In the genomic region with DNA sequence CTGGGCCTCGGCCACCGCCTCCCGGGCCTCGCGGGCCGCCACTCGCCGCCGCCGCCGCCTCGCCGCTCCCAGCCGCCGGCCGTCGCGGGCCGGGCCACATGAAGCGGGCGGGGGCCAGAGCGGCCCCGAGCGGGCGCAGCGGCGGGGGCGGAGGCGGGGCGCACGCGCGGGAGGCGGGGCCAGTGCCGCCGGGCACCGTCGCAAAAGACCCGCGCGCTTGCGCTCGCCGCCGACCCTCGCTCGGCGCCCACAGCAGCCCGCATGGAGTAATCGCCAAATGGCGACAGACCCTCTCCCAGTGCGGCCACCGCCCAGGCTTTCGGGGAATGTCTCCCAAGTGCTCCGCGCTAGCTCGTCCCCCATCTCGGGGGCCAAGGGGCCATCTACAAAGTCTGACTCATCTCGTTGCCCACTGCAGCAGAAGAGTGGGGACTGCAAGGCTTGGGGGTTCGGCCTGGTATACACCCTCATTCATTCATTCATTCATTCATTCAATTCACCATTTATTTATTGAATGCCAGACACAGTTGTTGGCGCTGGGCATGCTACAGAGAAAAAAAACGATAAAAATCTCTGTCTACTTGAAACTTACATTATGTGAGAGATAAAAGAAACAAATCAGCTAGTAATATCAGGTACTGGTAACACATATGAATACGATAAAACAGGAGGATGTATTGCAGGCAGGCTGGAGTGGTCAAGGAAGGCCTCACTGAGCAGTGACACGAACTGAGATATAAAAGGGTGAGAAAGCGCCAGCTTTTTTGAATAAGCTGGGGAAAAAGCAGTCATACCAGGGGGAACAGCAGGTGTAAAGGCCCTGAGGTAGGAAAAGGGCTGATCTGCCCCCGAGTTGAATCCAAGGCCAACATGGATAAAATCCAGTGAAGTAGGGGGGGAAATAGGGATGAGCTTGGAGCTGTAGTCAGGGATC, we compare ENCODE assay signal across 8 cellular contexts. TPM values are rescaled to one million over a fixed set of nuclear protein-coding genes. Genes with fewer than 3 reads are reported as not detected.
DNase-seq lines count a peak whose midpoint lies in the region; ATAC-seq, FAIRE-seq and TF ChIP-seq lines count a peak whose summit lies in the region.

A gene with protein sequence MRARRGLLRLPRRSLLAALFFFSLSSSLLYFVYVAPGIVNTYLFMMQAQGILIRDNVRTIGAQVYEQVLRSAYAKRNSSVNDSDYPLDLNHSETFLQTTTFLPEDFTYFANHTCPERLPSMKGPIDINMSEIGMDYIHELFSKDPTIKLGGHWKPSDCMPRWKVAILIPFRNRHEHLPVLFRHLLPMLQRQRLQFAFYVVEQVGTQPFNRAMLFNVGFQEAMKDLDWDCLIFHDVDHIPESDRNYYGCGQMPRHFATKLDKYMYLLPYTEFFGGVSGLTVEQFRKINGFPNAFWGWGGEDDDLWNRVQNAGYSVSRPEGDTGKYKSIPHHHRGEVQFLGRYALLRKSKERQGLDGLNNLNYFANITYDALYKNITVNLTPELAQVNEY (minus strand): TSS at position 100 of the 934 bp plus-strand sequence. CDS start 188 bp downstream, outside the sequence.

- H3K79me2 ChIP-seq in H1 (ENCODE audit: control insufficient read depth in 1 of 2, insufficient read depth in 2 of 2, low read length in 2 of 2) = peaks cover 30 to 43% of the 10 kb centered on the region in 2 experiments

- H4K91ac ChIP-seq in H1 (replicated peaks; ENCODE audit: insufficient read length, low read length) = peak within 1 kb of the TSS; percentile 85

- H3K4ac ChIP-seq in H1 (replicated peaks; ENCODE audit: insufficient read length, low read depth, low read length) = peak within 1 kb of the TSS; percentile 57

- peak within 1 kb of the TSS; percentile 87 for H2BK5ac ChIP-seq in H1 (ENCODE audit: low read depth, low read length)

- peaks cover 9% of the 10 kb centered on the region for H3K23me2 ChIP-seq in H1 (ENCODE audit: low read depth, low read length)

- H2BK120ac ChIP-seq in H1 (replicated peaks; ENCODE audit: low read depth, low read length) = no peak within 1 kb of the TSS

- H3K4me1 ChIP-seq in BE2C (peaks cover 6% of the 10 kb centered on the region), H1 (replicated peaks in 1 of 4; ENCODE audit: control insufficient read depth in 3 of 4, insufficient read depth in 4 of 4, low read length in 3 of 4) (peaks cover 3 to 6% (median 5%) of the 10 kb centered on the region in 4 experiments; a peak in 6 of 7 replicates)

- peak within 1 kb of the TSS; percentile 67 to 88 (median 82) for H3K9ac ChIP-seq in H1 (replicated peaks in 1 of 4; ENCODE audit: extremely low read depth in 1 of 4, low read depth in 3 of 4, low read length in 3 of 4)

- DNase-seq in BE2C (peak; percentile 92), NOMO-1 (lab: John Stamatoyannopoulos, UW; ENCODE audit: unreplicated experiment in 2 of 2) (peak; percentile 71 to 85), H1 (ENCODE audit: low read depth in 1 of 2, low spot score in 2 of 2) (peak; percentile 82 to 88), medulla oblongata (ENCODE audit: extremely low spot score) (peak; percentile 72)
- DNase-seq in activated CD8-positive, alpha-beta memory T cell treated with anti-CD3 and anti-CD28 coated beads for 4 hours (ENCODE audit: low read depth in 2 of 2) = peak; percentile 29 to 33
- DNase-seq in stimulated activated CD8-positive, alpha-beta memory T cell treated with anti-CD3 and anti-CD28 coated beads, Interleukin-12 subunit alpha, Interleukin-12 subunit beta, amount 100 ng/mL, for 24 hours (ENCODE audit: extremely low read depth) = peak; percentile 49

- H3K14ac ChIP-seq in H1 (ENCODE audit: insufficient read length) = no peak within 1 kb of the TSS

- H4K20me1 ChIP-seq in H1 (replicated peaks in 1 of 2; ENCODE audit: control insufficient read depth in 1 of 2, insufficient read depth in 2 of 2, low read length in 2 of 2) = peaks cover 8 to 16% of the 10 kb centered on the region in 2 experiments

- 0 out of 2 replicates have a peak within 1 kb of the TSS, but pooled peaks have one; percentile 15 for H2AFZ ChIP-seq in H1 (ENCODE audit: low read length)

- H3K36me3 ChIP-seq in BE2C (peaks cover 6% of the 10 kb centered on the region; the same call in 1 of the 2 replicates), H1 (ENCODE audit: control insufficient read depth in 2 of 4, insufficient read depth in 4 of 4, low read length in 3 of 4) (no peaks in the 10 kb centered on the region)

- peak within 1 kb of the TSS; percentile 75 for H3K18ac ChIP-seq in H1 (ENCODE audit: extremely low read depth, low read length)

- H3K79me1 ChIP-seq in H1 (ENCODE audit: low read depth, low read length) = peaks cover 2% of the 10 kb centered on the region; the same call in 1 of the 2 replicates

- no peak for FAIRE-seq in H1 (lab: Jason Lieb, UNC)

- POLR2A ChIA-PET in H1 (lab: Charles Lee; ENCODE audit: partially characterized antibody) = interaction anchor here (0.6 to 1.9 kb wide), 9 partner anchors 8 to 175 kb away, joined by 3 to 6 read pairs (median 4); partner anchors contain the start of gene SLC9A8

- H3K4me2 ChIP-seq in H1 (ENCODE audit: insufficient read depth in 1 of 2, low read depth in 2 of 2, low read length in 2 of 2) = peak within 1 kb of the TSS; percentile 88 to 96

- H2BK12ac ChIP-seq in H1 (ENCODE audit: low read depth, low read length) = peak within 1 kb of the TSS; percentile 23; the same call in 1 of the 2 replicates

- H2BK15ac ChIP-seq in H1 (ENCODE audit: low read length) = no peak within 1 kb of the TSS; the same call in 1 of the 2 replicates

- H3K9me3 ChIP-seq in BE2C (no peaks in the 10 kb centered on the region), H1 (ENCODE audit: insufficient read depth in 2 of 2, low read depth in 1 of 2, low read length in 1 of 2) (no peaks in the 10 kb centered on the region)

- 13% methylated on average over 33 of the region's 66 CpGs; no CpG with 5 or more reads in 1 of the 2 experiments for WGBS in H1 (ENCODE audit: extremely low coverage in 1 of 2, insufficient coverage in 1 of 2, insufficient read length in 1 of 2, insufficient replicate concordance in 2 of 2, low coverage in 1 of 2, low lambda C conversion rate in 2 of 2, missing lambda C conversion rate in 1 of 2), 2 experiments

- peak in 1 of 2 experiments; percentile 53; a peak in 1 of 3 replicates for TF ChIP-seq EP300 in H1 (IDR thresholded peaks at IDR 0.05; ENCODE audit: borderline replicate concordance in 1 of 2, low read depth in 2 of 2, low read length in 2 of 2)

- no peak within 1 kb of the TSS for H3K23ac ChIP-seq in H1 (ENCODE audit: insufficient read length)

- peak within 1 kb of the TSS; percentile 66 for H3K27ac ChIP-seq in H1 (ENCODE audit: low read depth, low read length)

- CTCF ChIA-PET in H1 (lab: Charles Lee; ENCODE audit: partially characterized antibody) = interaction anchor here (0.6 to 2.3 kb wide), 8 partner anchors 8 to 216 kb away, joined by 3 to 14 read pairs (median 4); no protein-coding TSS in a partner anchor

- TF ChIP-seq POLR2A in GM19193 (IDR thresholded peaks at IDR 0.05; ENCODE audit: extremely low read depth, insufficient read depth, insufficient read length) = peak; percentile 50
- no peak for TF ChIP-seq POLR2A in H1 (IDR thresholded peaks at IDR 0.05; ENCODE audit: control extremely low read depth in 1 of 2, low read depth in 2 of 2, low read length in 2 of 2)

- peak; percentile 17 to 32; a peak in 2 of 4 replicates for TF ChIP-seq RAD21 in H1 (IDR thresholded peaks at IDR 0.05 in 1 of 2, conservative IDR thresholded peaks at IDR 0.05 in 1 of 2; ENCODE audit: low read depth in 2 of 2, low read length in 2 of 2)

- TF ChIP-seq CTCF in BE2C (IDR thresholded peaks at IDR 0.05; ENCODE audit: low read depth, low read length) (no peak), H1 (IDR thresholded peaks at IDR 0.05; ENCODE audit: control extremely low read depth in 1 of 3, insufficient read depth in 1 of 3, low read depth in 1 of 3, low read length in 3 of 3) (no peak)

- H2BK20ac ChIP-seq in H1 (ENCODE audit: low read length) = peak within 1 kb of the TSS; percentile 41; the same call in 1 of the 2 replicates

- H3K27me3 ChIP-seq in BE2C (no peaks in the 10 kb centered on the region), H1 (replicated peaks in 1 of 4; ENCODE audit: control insufficient read depth in 3 of 4, extremely low read depth in 1 of 4, insufficient read depth in 3 of 4, low read length in 3 of 4) (no peaks in the 10 kb centered on the region)

- peak within 1 kb of the TSS; percentile 72; the same call in 1 of the 2 replicates for H2AK5ac ChIP-seq in H1 (ENCODE audit: low read depth, low read length)

- peak within 1 kb of the TSS; percentile 80 for H3K4me3 ChIP-seq in BE2C (ENCODE audit: low read depth, low read length)
- peak within 1 kb of the TSS; percentile 77 to 96 (median 81) for H3K4me3 ChIP-seq in H1 (ENCODE audit: extremely low read depth in 1 of 4, insufficient read depth in 2 of 4, low read depth in 3 of 4, low read length in 4 of 4)

- H4K5ac ChIP-seq in H1 (ENCODE audit: insufficient read length, low read depth, low read length) = peak within 1 kb of the TSS; percentile 70

- ATAC-seq in HG03460 (IDR thresholded peaks at IDR 0.05; ENCODE audit: unreplicated experiment) = peak; percentile 75

- H3K56ac ChIP-seq in H1 (replicated peaks; ENCODE audit: insufficient read length, low read depth, low read length) = peak within 1 kb of the TSS; percentile 62

- H4K8ac ChIP-seq in H1 (ENCODE audit: extremely low read depth, insufficient read depth, low read length) = peak within 1 kb of the TSS; percentile 92; the same call in 1 of the 2 replicates

TF ChIP-seq in H1, 55 proteins besides CTCF, POLR2A, EP300 and RAD21 (continues in another document):
- TF ChIP-seq, protein P1, sequence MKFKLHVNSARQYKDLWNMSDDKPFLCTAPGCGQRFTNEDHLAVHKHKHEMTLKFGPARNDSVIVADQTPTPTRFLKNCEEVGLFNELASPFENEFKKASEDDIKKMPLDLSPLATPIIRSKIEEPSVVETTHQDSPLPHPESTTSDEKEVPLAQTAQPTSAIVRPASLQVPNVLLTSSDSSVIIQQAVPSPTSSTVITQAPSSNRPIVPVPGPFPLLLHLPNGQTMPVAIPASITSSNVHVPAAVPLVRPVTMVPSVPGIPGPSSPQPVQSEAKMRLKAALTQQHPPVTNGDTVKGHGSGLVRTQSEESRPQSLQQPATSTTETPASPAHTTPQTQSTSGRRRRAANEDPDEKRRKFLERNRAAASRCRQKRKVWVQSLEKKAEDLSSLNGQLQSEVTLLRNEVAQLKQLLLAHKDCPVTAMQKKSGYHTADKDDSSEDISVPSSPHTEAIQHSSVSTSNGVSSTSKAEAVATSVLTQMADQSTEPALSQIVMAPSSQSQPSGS (IDR thresholded peaks at IDR 0.05; ENCODE audit: low read length) = no peak; the same call in 1 of the 2 replicates

RNA-seq across cellular contexts. Expression of the gene that starts here (rescaled TPM):
- 36.9 TPM for polyA plus RNA-seq in BE2C (2012; ENCODE audit: insufficient read depth, insufficient read length, low read depth)
- 73.5 and 75.4 TPM in 2 replicates for total RNA-seq in H1 (2021; fragmentation: NEBNext Ultra II Directional; extraction: Animal tissue kit (Norgen Biotek cat#: 25700))
- 39.1 and 46.5 TPM in 2 replicates for polyA plus RNA-seq in H1 (2011; rRNA removed)
- polyA plus RNA-seq in H1 (2011; cell fraction: cytosol; rRNA removed) = 43.0 TPM
- 26.3 TPM for polyA plus RNA-seq in H1 (2011; cell fraction: nucleus; rRNA removed)
- polyA plus RNA-seq in H1 (2012, experiment 1 of 2) = 41.6 to 48.4 TPM (median 44.5 TPM) in 4 replicates
- polyA plus RNA-seq in H1 (2012, experiment 2 of 2) = 24.7 TPM
- 57.2 TPM for polyA plus RNA-seq in H1 (2013, experiment 1 of 2)
- 71.0 TPM for polyA plus RNA-seq in H1 (2013, experiment 2 of 2)
- polyA minus RNA-seq in H1 (2011; rRNA and poly(A)+ RNA removed) = 59.0 and 69.0 TPM in 2 replicates
- 36.1 TPM for polyA minus RNA-seq in H1 (2011; cell fraction: cytosol; rRNA and poly(A)+ RNA removed)
- 20.6 TPM for polyA minus RNA-seq in H1 (2011; cell fraction: nucleus; rRNA and poly(A)+ RNA removed)

Comparison
In these comparisons a context has a peak if more than half of its experiments do, and no peak if none do; other contexts are left out.
1. Peak in every context shown above with its lines: DNase-seq, ATAC-seq, H3K4me3 ChIP-seq and H3K27ac ChIP-seq.
2. DNase-seq: peak in every context shown above with its lines; median percentile 92 in BE2C; 85 in H1; 78 in NOMO-1; 72 in medulla oblongata; 49 in stimulated activated CD8-positive, alpha-beta memory T cell treated with anti-CD3 and anti-CD28 coated beads, Interleukin-12 subunit alpha, Interleukin-12 subunit beta, amount 100 ng/mL, for 24 hours; 31 in activated CD8-positive, alpha-beta memory T cell treated with anti-CD3 and anti-CD28 coated beads for 4 hours.